Comparison of ENCODE assay signal across 19 cellular contexts in the genomic region with DNA sequence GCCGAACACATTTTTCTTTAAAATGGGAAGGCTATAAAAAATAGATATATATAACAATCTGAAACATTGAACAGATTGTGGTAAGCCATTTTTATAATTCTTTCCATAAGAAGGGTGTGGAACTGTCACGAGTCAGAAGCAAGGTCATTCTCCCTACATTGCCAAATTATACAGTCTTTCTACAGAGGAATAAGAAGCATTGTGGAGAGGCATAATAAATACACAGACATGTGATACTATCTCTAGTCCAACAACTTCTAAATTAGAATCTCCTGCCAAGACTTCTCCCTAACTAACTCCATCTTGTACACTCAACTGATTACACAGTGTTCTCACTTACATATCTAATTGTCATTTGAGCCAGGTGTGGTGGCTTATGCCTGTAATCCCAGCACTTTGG.
"Had no signal": no experiment of that assay in that cellular context is flagged by ENCODE, and none has a peak within 500 bp of the region (broad histone marks: within the 10 kb centered on the region; RNA-seq: fewer than 3 reads in every experiment).

No MANE protein-coding gene starts in this region.

- H3K27me3 Mint-ChIP-seq: effector memory CD8-positive, alpha-beta T cell; memory B cell; type B pancreatic cell had no signal

- H3K4me1 ChIP-seq: esophagus squamous epithelium, left ventricle myocardium inferior, lower lobe of right lung, right atrium auricular region, uterus had no signal

- H3K36me3 ChIP-seq: esophagus squamous epithelium, left ventricle myocardium inferior, lower lobe of right lung, ovary, right atrium auricular region, uterus had no signal

- H3K4me3 ChIP-seq: esophagus squamous epithelium, left ventricle myocardium inferior, lower lobe of right lung, ovary, right atrium auricular region, smooth muscle cell, uterus had no signal

- DNase-seq: cortex of kidney; effector memory CD8-positive, alpha-beta T cell; esophagus squamous epithelium; foreskin keratinocyte; immature natural killer cell; left cardiac atrium; left ventricle myocardium inferior; lower lobe of right lung; natural killer cell; ovary; stimulated activated CD4-positive, alpha-beta T cell treated with anti-CD3 and anti-CD28 coated beads, Interleukin-2, amount 100 ng/mL, for 48 hours; stimulated activated naive CD4-positive, alpha-beta T cell treated with Interleukin-2 at 50 U/mL for 16 hours; uterus had no signal

- H3K36me3 Mint-ChIP-seq: immature natural killer cell, memory B cell, mesothelial cell of epicardium, natural killer cell, type B pancreatic cell had no signal

- H3K9me3 ChIP-seq: ovary, uterus had no signal

- H3K27ac Mint-ChIP-seq: effector memory CD8-positive, alpha-beta T cell; immature natural killer cell; memory B cell; mesothelial cell of epicardium; natural killer cell; type B pancreatic cell had no signal

- H3K27me3 ChIP-seq: esophagus squamous epithelium, foreskin keratinocyte, ovary, right atrium auricular region, uterus had no signal

- H3K4me1 Mint-ChIP-seq: immature natural killer cell, memory B cell, mesothelial cell of epicardium, natural killer cell, neural crest cell had no signal

- H3K4me3 Mint-ChIP-seq: effector memory CD8-positive, alpha-beta T cell; immature natural killer cell; memory B cell; mesothelial cell of epicardium; natural killer cell; neural crest cell; type B pancreatic cell had no signal
